Comparison of ENCODE assay signal across 18 cellular contexts in genomic region chr5:53326420-53327153, GRCh38.
A peak's percentile ranks its signal among the peaks of the same experiment; 100 is the strongest.
DNase-seq lines count a peak whose midpoint lies in the region; ATAC-seq and TF ChIP-seq lines count a peak whose summit lies in the region.
"Had no signal": no experiment of that assay in that cellular context is flagged by ENCODE, and none has a peak within 500 bp of the region (broad histone marks: within the 10 kb centered on the region; RNA-seq: fewer than 3 reads in every experiment).

No MANE protein-coding gene starts in this region.

- H3K4me1 ChIP-seq in heart left ventricle, result peaks cover 0 to 5% (median 0%) of the 10 kb centered on the region in 12 donors
- H3K4me1 ChIP-seq: lower lobe of right lung had no signal

- peak in 3 of 4 donors; percentile 10 to 38 (median 13) for ATAC-seq in heart left ventricle
- ATAC-seq: lower lobe of right lung had no signal

- TF ChIP-seq CTCF in cardiac fibroblast (IDR thresholded peaks at IDR 0.05; ENCODE audit: low read depth, low read length) (no peak), heart left ventricle (IDR thresholded peaks at IDR 0.05) (no peak), GM10266 (IDR thresholded peaks at IDR 0.05; ENCODE audit: control insufficient read depth, insufficient read depth, low read depth, missing control alignments) (no peak)

- no peak overlapping the region for H3K4me3 ChIP-seq in cardiac fibroblast (replicated peaks in 1 of 2; ENCODE audit: low read depth in 2 of 2, low read length in 2 of 2)
- H3K4me3 ChIP-seq in heart left ventricle, result no peak overlapping the region
- no peak overlapping the region for H3K4me3 ChIP-seq in skeletal muscle cell (ENCODE audit: low read depth, low read length)
- H3K4me3 ChIP-seq: cardiac muscle cell, dorsolateral prefrontal cortex, lower lobe of right lung had no signal

- TF ChIP-seq POLR2A in heart left ventricle (IDR thresholded peaks at IDR 0.05), result no peak

- H3K36me3 ChIP-seq in heart left ventricle, result no peaks in the 10 kb centered on the region
- H3K36me3 ChIP-seq: cardiac muscle cell, lower lobe of right lung, WERI-Rb-1 had no signal

- H3K9me3 ChIP-seq in heart left ventricle, result no peaks in the 10 kb centered on the region
- H3K9me3 ChIP-seq: lower lobe of right lung had no signal

- peak overlapping the region in 2 of 12 donors; percentile 25 to 26 for H3K27ac ChIP-seq in heart left ventricle
- H3K27ac ChIP-seq: cardiac muscle cell, dorsolateral prefrontal cortex, lower lobe of right lung, WERI-Rb-1 had no signal

- intact Hi-C loops in heart left ventricle (cut with DNase I), result no loop called here

- H3K27me3 ChIP-seq in heart left ventricle, result no peaks in the 10 kb centered on the region
- H3K27me3 ChIP-seq: cardiac muscle cell had no signal

- DNase-seq in LHCN-M2 (ENCODE audit: low read depth), result peak; percentile 56
- peak; percentile 88 to 93 for DNase-seq in cardiac fibroblast (ENCODE audit: low read depth in 2 of 2)
- DNase-seq in heart left ventricle, result no peak
- DNase-seq in skeletal muscle cell (ENCODE audit: low read depth), result peak; percentile 84
- no peak for DNase-seq in DMS79 treated with DMSO at 0.1 percent for 48 hours (lab: John Stamatoyannopoulos, UW)
- no peak for DNase-seq in GM10266 (ENCODE audit: extremely low spot score)
- DNase-seq in DMS53 (lab: John Stamatoyannopoulos, UW), result no peak
- DNase-seq: activated effector memory CD4-positive, alpha-beta T cell treated with Interleukin-2 at 50 U/mL for 16 hours; CD4-positive, alpha-beta T cell; dorsolateral prefrontal cortex; GDM1; lower lobe of right lung; NCI-H2171 treated with DMSO at 0.1 percent for 48 hours; NCI-H748 treated with DMSO at 0.1 percent for 48 hours; SHP77 treated with DMSO at 0.1 percent for 48 hours; substantia nigra; WERI-Rb-1 had no signal

- 61 to 70% (median 67%) methylated on average over 7 of the region's 7 CpGs for WGBS in heart left ventricle, 4 donors

Comparison
In these comparisons a context has a peak if more than half of its experiments do, and no peak if none do; other contexts are left out.
1. DNase-seq: peak in LHCN-M2 (single experiment), cardiac fibroblast (2 of 2) and skeletal muscle cell (single experiment); none in heart left ventricle (0 of 5), DMS79 treated with DMSO at 0.1 percent for 48 hours (single experiment), GM10266 (single experiment) and DMS53 (single experiment).